Comparison of ENCODE assay signal across 8 cellular contexts in genomic region chr11:86955674-86956522, GRCh38. TPM values are rescaled to one million over a fixed set of nuclear protein-coding genes. Genes with fewer than 3 reads are reported as not detected.
DNase-seq lines count a peak whose midpoint lies in the region; ATAC-seq and TF ChIP-seq lines count a peak whose summit lies in the region.

No MANE protein-coding gene starts in this region.

- POLR2A ChIA-PET in CD4-positive, alpha-beta T cell (lab: Charles Lee): no interaction called here

- no peak overlapping the region for H3K27ac Mint-ChIP-seq in CD4-positive, alpha-beta T cell
- H3K27ac Mint-ChIP-seq in activated CD8-positive, alpha-beta memory T cell treated with anti-CD3 and anti-CD28 coated beads, Interleukin-2, amount 10 ng/mL, durations not matched to agents 7 days and 5 days: peak overlapping the region; percentile 30
- peak overlapping the region; percentile 93 for H3K27ac Mint-ChIP-seq in type B pancreatic cell

- peak overlapping the region; percentile 89 for H3K4me3 Mint-ChIP-seq in CD4-positive, alpha-beta T cell
- peak overlapping the region; percentile 87 for H3K4me3 Mint-ChIP-seq in activated CD8-positive, alpha-beta memory T cell treated with anti-CD3 and anti-CD28 coated beads, Interleukin-2, amount 10 ng/mL, durations not matched to agents 7 days and 5 days
- peak overlapping the region; percentile 98 for H3K4me3 Mint-ChIP-seq in type B pancreatic cell

- H3K27me3 ChIP-seq in CD4-positive, alpha-beta T cell (ENCODE audit: control insufficient read depth, insufficient read depth, low read length): peaks cover 31% of the 10 kb centered on the region

- H3K36me3 Mint-ChIP-seq in CD4-positive, alpha-beta T cell (ENCODE audit: low read depth): no peaks in the 10 kb centered on the region
- no peaks in the 10 kb centered on the region for H3K36me3 Mint-ChIP-seq in activated CD8-positive, alpha-beta memory T cell treated with anti-CD3 and anti-CD28 coated beads, Interleukin-2, amount 10 ng/mL, durations not matched to agents 7 days and 5 days
- peaks cover 11% of the 10 kb centered on the region for H3K36me3 Mint-ChIP-seq in type B pancreatic cell

- H3K4me1 Mint-ChIP-seq in CD4-positive, alpha-beta T cell (ENCODE audit: low read depth): peaks cover 10% of the 10 kb centered on the region
- H3K4me1 Mint-ChIP-seq in activated CD8-positive, alpha-beta memory T cell treated with anti-CD3 and anti-CD28 coated beads, Interleukin-2, amount 10 ng/mL, durations not matched to agents 7 days and 5 days: peaks cover 11% of the 10 kb centered on the region
- H3K4me1 Mint-ChIP-seq in type B pancreatic cell (ENCODE audit: unreplicated experiment): peaks cover 36% of the 10 kb centered on the region

- H3K27me3 Mint-ChIP-seq in CD4-positive, alpha-beta T cell: peaks cover 68% of the 10 kb centered on the region
- H3K27me3 Mint-ChIP-seq in activated CD8-positive, alpha-beta memory T cell treated with anti-CD3 and anti-CD28 coated beads, Interleukin-2, amount 10 ng/mL, durations not matched to agents 7 days and 5 days: peaks cover 73% of the 10 kb centered on the region
- peaks cover 14% of the 10 kb centered on the region for H3K27me3 Mint-ChIP-seq in type B pancreatic cell

- H3K9me3 Mint-ChIP-seq in CD4-positive, alpha-beta T cell: no peaks in the 10 kb centered on the region
- H3K9me3 Mint-ChIP-seq in activated CD8-positive, alpha-beta memory T cell treated with anti-CD3 and anti-CD28 coated beads, Interleukin-2, amount 10 ng/mL, durations not matched to agents 7 days and 5 days (ENCODE audit: low read depth): no peaks in the 10 kb centered on the region
- H3K9me3 Mint-ChIP-seq in type B pancreatic cell: no peaks in the 10 kb centered on the region

- DNase-seq in CD4-positive, alpha-beta T cell: peak in 1 of 10 experiments; percentile 6
- peak; percentile 63 for DNase-seq in NCI-H2029 treated with DMSO at 0.1 percent for 48 hours (lab: John Stamatoyannopoulos, UW)
- DNase-seq in activated CD8-positive, alpha-beta memory T cell treated with anti-CD3 and anti-CD28 coated beads, Interleukin-2, amount 10 ng/mL, durations not matched to agents 7 days and 5 days: peak; percentile 56
- peak; percentile 70 for DNase-seq in fibroblast of gingiva (ENCODE audit: low read depth)
- DNase-seq in myocyte (ENCODE audit: low read depth): peak; percentile 69
- DNase-seq in type B pancreatic cell (ENCODE audit: extremely low spot score, unreplicated experiment): peak; percentile 83

- ATAC-seq in CD4-positive, alpha-beta T cell (ENCODE audit: poor library complexity): no peak
- ATAC-seq in GM18873 (IDR thresholded peaks at IDR 0.05; ENCODE audit: low FRiP score, unreplicated experiment) (peak; percentile 39), HG03060 (IDR thresholded peaks at IDR 0.05; ENCODE audit: low read depth, unreplicated experiment) (peak; percentile 23)
- ATAC-seq in activated CD8-positive, alpha-beta memory T cell treated with anti-CD3 and anti-CD28 coated beads, Interleukin-2, amount 10 ng/mL, durations not matched to agents 7 days and 5 days: peak; percentile 64

- no peak overlapping the region for H3K27ac ChIP-seq in CD4-positive, alpha-beta T cell (ENCODE audit: low read depth, low read length)

- CTCF ChIA-PET in CD4-positive, alpha-beta T cell (lab: Charles Lee): no interaction called here
- CTCF ChIA-PET in activated CD8-positive, alpha-beta memory T cell treated with anti-CD3 and anti-CD28 coated beads, Interleukin-2, amount 10 ng/mL, durations not matched to agents 7 days and 5 days (lab: Charles Lee): interaction anchor here (1.2 to 3.0 kb wide), 4 partner anchors 17 to 340 kb away, joined by 3 to 19 read pairs (median 4); no protein-coding TSS in a partner anchor

- intact Hi-C loops in CD4-positive, alpha-beta T cell (cut with DNase I, micrococcal nuclease): no loop called here

- TF ChIP-seq CTCF in CD4-positive, alpha-beta T cell (IDR thresholded peaks at IDR 0.05): no peak
- peak; percentile 16 for TF ChIP-seq CTCF in type B pancreatic cell (conservative IDR thresholded peaks at IDR 0.05)

- H3K9me3 ChIP-seq in CD4-positive, alpha-beta T cell (ENCODE audit: control insufficient read depth, low read length): no peaks in the 10 kb centered on the region

RNA-seq across cellular contexts. Expression of gene FZD4, which starts 0.7 kb away (rescaled TPM):
- not detected for total RNA-seq in CD4-positive, alpha-beta T cell
- under 1 TPM; 0.16 to 0.44 TPM for total RNA-seq in activated CD8-positive, alpha-beta memory T cell treated with anti-CD3 and anti-CD28 coated beads, Interleukin-2, amount 10 ng/mL, durations not matched to agents 7 days and 5 days
- total RNA-seq in myocyte: 5.0 and 6.6 TPM in 2 replicates
- polyA plus RNA-seq in myocyte (2012): 3.3 TPM
- total RNA-seq in type B pancreatic cell (ENCODE audit: low replicate concordance): 6.4 and 11.9 TPM in 2 replicates
